ENCODE assay signal across 8 cellular contexts in genomic region chr1:36397378-36398230, GRCh38. TPM values are rescaled to one million over a fixed set of nuclear protein-coding genes. Genes with fewer than 3 reads are reported as not detected.
DNase-seq lines count a peak whose midpoint lies in the region; ATAC-seq and TF ChIP-seq lines count a peak whose summit lies in the region.

Gene LSM10, minus strand, starts transcription at chr1:36397908. Its CDS starts 3,779 bp downstream, at chr1:36394129.

- peak within 1 kb of the TSS; percentile 70 for H3K4me3 ChIP-seq in BJ (ENCODE audit: low read depth, low read length)

- H3K27me3 ChIP-seq in BJ (ENCODE audit: control insufficient read depth, insufficient read depth, low read length): no peaks in the 10 kb centered on the region
- H3K27me3 ChIP-seq in layer of hippocampus (ENCODE audit: control insufficient read depth, insufficient read depth, low read length): no peaks in the 10 kb centered on the region

- TF ChIP-seq CTCF in BJ (IDR thresholded peaks at IDR 0.05; ENCODE audit: insufficient read depth, low read depth, low read length): peak; percentile 9; the same call in 1 of the 2 replicates

- H3K27ac ChIP-seq in cingulate gyrus (ENCODE audit: low read depth, low read length): peak within 1 kb of the TSS; percentile 88
- peak within 1 kb of the TSS; percentile 86 for H3K27ac ChIP-seq in layer of hippocampus (ENCODE audit: low read depth, low read length)

- DNase-seq in BJ (ENCODE audit: low read depth): peak; percentile 70
- DNase-seq in NCI-H526 treated with DMSO at 0.1 percent for 48 hours (lab: John Stamatoyannopoulos, UW): peak; percentile 97
- DNase-seq in activated CD4-positive, alpha-beta T cell treated with anti-CD3 and anti-CD28 coated beads for 48 hours: peak; percentile 95
- peak; percentile 84 to 85 for DNase-seq in stimulated activated CD4-positive, alpha-beta T cell treated with anti-CD3 and anti-CD28 coated beads, Interleukin-1b, Interleukin-23, amount 100 ng/mL, for 4 hours (ENCODE audit: low read depth in 2 of 2)

- ATAC-seq in GM19324 (IDR thresholded peaks at IDR 0.05; ENCODE audit: low FRiP score, unreplicated experiment): peak; percentile 88
- ATAC-seq in HG03469 (IDR thresholded peaks at IDR 0.05; ENCODE audit: unreplicated experiment): peak; percentile 72

- CTCF ChIA-PET in BJ (lab: Yijun Ruan, JAX): interaction anchor here (0.8 to 1.6 kb wide), 5 partner anchors 9 to 88 kb away, joined by 3 to 8 read pairs (median 3); no protein-coding TSS in a partner anchor

- H3K36me3 ChIP-seq in BJ (ENCODE audit: control insufficient read depth, insufficient read depth, low read length): peaks cover 6% of the 10 kb centered on the region; the same call in 1 of the 2 replicates

- POLR2A ChIA-PET in BJ (lab: Charles Lee): interaction anchor here (0.5 to 1.3 kb wide), 2 partner anchors 9 to 11 kb away, joined by 3 to 12 read pairs; no protein-coding TSS in a partner anchor

RNA-seq across cellular contexts. Expression of gene LSM10, which starts in this region (rescaled TPM):
- 64.0 and 86.5 TPM in 2 replicates for polyA plus RNA-seq in BJ (2011; rRNA removed)
- 15.7 and 30.7 TPM in 2 replicates for polyA minus RNA-seq in BJ (2011; rRNA and poly(A)+ RNA removed)

Comparison
In these comparisons a context has a peak if more than half of its experiments do, and no peak if none do; other contexts are left out.
1. Peak in every context shown above with its lines: DNase-seq, ATAC-seq, H3K4me3 ChIP-seq and H3K27ac ChIP-seq.